Comparison of ENCODE assay signal across 9 cellular contexts in the genomic region with DNA sequence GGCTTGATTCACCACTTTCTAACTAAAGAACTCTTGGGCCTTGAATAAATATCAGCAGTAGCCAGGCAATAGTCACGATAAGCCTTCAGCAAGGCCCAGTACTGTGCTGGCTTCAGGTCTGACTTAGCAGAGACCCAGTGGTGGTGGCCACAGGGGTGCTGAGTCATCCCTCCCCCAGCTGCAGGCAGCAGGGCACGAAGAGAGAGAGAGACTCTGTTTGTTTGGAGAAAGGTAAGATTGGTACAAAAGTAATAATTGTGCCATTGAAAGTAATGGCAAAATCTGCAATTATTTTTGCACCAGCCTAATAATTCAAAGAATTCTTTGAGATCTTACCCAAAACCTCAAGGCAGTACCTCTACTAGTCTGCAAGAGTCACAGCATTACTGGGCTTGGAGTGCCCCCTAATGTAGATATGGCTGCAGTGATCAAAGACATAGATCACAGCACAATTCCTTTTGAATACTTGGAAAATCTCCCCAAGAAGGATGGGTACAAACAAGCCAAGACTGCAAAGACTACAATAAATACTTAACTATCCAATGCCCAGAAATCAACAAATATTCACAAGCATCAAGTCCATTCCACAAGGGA.
DNase-seq lines count a peak whose midpoint lies in the region; ATAC-seq and TF ChIP-seq lines count a peak whose summit lies in the region.
"Had no signal": no experiment of that assay in that cellular context is flagged by ENCODE, and none has a peak within 500 bp of the region (broad histone marks: within the 10 kb centered on the region; RNA-seq: fewer than 3 reads in every experiment).

No MANE protein-coding gene starts in this region.

- TF ChIP-seq CTCF in AG10803 (conservative IDR thresholded peaks at IDR 0.05; ENCODE audit: low read length): peak; percentile 54

- no peaks in the 10 kb centered on the region for H3K36me3 ChIP-seq in effector memory CD4-positive, alpha-beta T cell (ENCODE audit: control insufficient read depth, insufficient read depth, low read length)

- no peaks in the 10 kb centered on the region for H3K4me1 ChIP-seq in effector memory CD4-positive, alpha-beta T cell (ENCODE audit: control insufficient read depth, insufficient read depth, low read length, poor library complexity, severe bottlenecking)

- no peak overlapping the region for H3K27ac ChIP-seq in effector memory CD4-positive, alpha-beta T cell (ENCODE audit: insufficient read depth, low read length, poor library complexity, severe bottlenecking)
- H3K27ac ChIP-seq: KMS-11 had no signal

- ATAC-seq in GM18517 (IDR thresholded peaks at IDR 0.05; ENCODE audit: unreplicated experiment) (peak; percentile 56), HG02973 (IDR thresholded peaks at IDR 0.05; ENCODE audit: unreplicated experiment) (peak; percentile 41)

- no peaks in the 10 kb centered on the region for H3K9me3 ChIP-seq in effector memory CD4-positive, alpha-beta T cell (ENCODE audit: control insufficient read depth, low read length)

- no peaks in the 10 kb centered on the region for H3K27me3 ChIP-seq in effector memory CD4-positive, alpha-beta T cell (replicated peaks; ENCODE audit: control insufficient read depth, insufficient read depth, low read length, poor library complexity, severe bottlenecking)

- H3K4me3 ChIP-seq in AG10803 (ENCODE audit: low read length): no peak overlapping the region
- H3K4me3 ChIP-seq in effector memory CD4-positive, alpha-beta T cell (ENCODE audit: insufficient read depth, low read depth, low read length, poor library complexity, severe bottlenecking): no peak overlapping the region

- DNase-seq in AG10803 (ENCODE audit: low read depth): peak; percentile 58
- peak; percentile 93 for DNase-seq in OCI-M1 (lab: John Stamatoyannopoulos, UW)
- peak; percentile 20 for DNase-seq in globus pallidus (ENCODE audit: low spot score)
- DNase-seq in effector CD8-positive, alpha-beta T cell (lab: John Stamatoyannopoulos, UW): no peak
- DNase-seq in effector memory CD4-positive, alpha-beta T cell: no peak
- DNase-seq in cortex of kidney (lab: John Stamatoyannopoulos, UW): no peak

Comparison
In these comparisons a context has a peak if more than half of its experiments do, and no peak if none do; other contexts are left out.
1. DNase-seq: peak in AG10803 (single experiment), OCI-M1 (single experiment) and globus pallidus (single experiment); none in effector CD8-positive, alpha-beta T cell (single experiment), effector memory CD4-positive, alpha-beta T cell (0 of 3) and cortex of kidney (single experiment).